Comparison of ENCODE assay signal across 26 cellular contexts in the genomic region with DNA sequence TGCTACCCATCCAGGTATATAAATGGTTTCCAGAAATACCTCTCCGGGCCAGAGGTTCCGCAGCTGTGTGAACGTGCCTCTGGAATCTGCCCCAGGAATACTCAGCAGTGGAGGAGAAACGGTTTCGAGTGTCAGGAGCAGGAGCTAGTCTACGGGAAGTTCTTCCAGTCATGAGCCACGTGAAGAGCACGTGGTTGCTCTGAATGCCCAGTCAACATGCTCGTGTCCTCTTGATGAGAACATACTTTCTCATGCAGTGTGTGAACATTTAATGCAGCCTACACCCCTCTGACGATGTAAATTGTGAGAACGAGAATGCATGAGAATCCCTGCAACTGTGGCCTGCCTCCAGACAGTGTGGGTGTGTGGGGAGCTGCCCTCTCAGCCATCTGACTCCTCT.
DNase-seq lines count a peak whose midpoint lies in the region; ATAC-seq, FAIRE-seq and TF ChIP-seq lines count a peak whose summit lies in the region.
"Had no signal": no experiment of that assay in that cellular context is flagged by ENCODE, and none has a peak within 500 bp of the region (broad histone marks: within the 10 kb centered on the region; RNA-seq: fewer than 3 reads in every experiment).

No MANE protein-coding gene starts in this region.

- DNase-seq in HepG2 (ENCODE audit: low spot score), result no peak
- no peak for DNase-seq in right lobe of liver
- DNase-seq in K562 (ENCODE audit: extremely low read depth in 1 of 4, low spot score in 3 of 4), result no peak
- DNase-seq in transverse colon, result no peak
- DNase-seq: 8988T; ACHN; BE2C; C1 segment of cervical spinal cord; CD4-positive, alpha-beta memory T cell; CD4-positive, CD25-positive, alpha-beta regulatory T cell; CD8-positive, alpha-beta memory T cell; COR-L47; DMS 273 treated with DMSO at 0.1 percent for 48 hours; DMS153; DMS53; DMS79; DND-41; EL; GDM1 had no signal

- H3K4me2 ChIP-seq in HepG2 (ENCODE audit: low read depth, low read length), result no peak overlapping the region
- H3K4me2 ChIP-seq in K562 (ENCODE audit: insufficient read depth, low read length), result no peak overlapping the region
- H3K4me2 ChIP-seq: BLaER1 had no signal

- TF ChIP-seq CTCF in HepG2 (CRISPR knock-in tag; IDR thresholded peaks at IDR 0.05) (no peak), right lobe of liver (IDR thresholded peaks at IDR 0.05) (no peak), K562 (IDR thresholded peaks at IDR 0.05 in 2 of 3, conservative IDR thresholded peaks at IDR 0.05 in 1 of 3; ENCODE audit: insufficient read depth in 2 of 3, low read depth in 1 of 3, low read length in 3 of 3) (no peak), transverse colon (IDR thresholded peaks at IDR 0.05) (no peak)

- in situ Hi-C loops in HepG2 (cut with HindIII; ENCODE audit: extremely low pct_ligation_motif_present, low pct_unique_long_range_greater_than_20kb), result no loop called here
- in situ Hi-C loops in K562 (cut with MboI), result no loop called here
- in situ Hi-C loops in transverse colon (cut with MboI; ENCODE audit: low pct_ligation_motif_present in 1 of 4, low pct_unique_long_range_greater_than_20kb in 1 of 4, low sequenced_read_pairs in 3 of 4), result no loop called here

- H3K9me3 ChIP-seq in HepG2 (ENCODE audit: low read length) (no peaks in the 10 kb centered on the region), right lobe of liver (no peaks in the 10 kb centered on the region), K562 (replicated peaks; ENCODE audit: control insufficient read depth, insufficient read depth, low read depth, low read length) (no peaks in the 10 kb centered on the region), transverse colon (no peaks in the 10 kb centered on the region)
- H3K9me3 ChIP-seq: BE2C, BLaER1 had no signal

- TF ChIP-seq EP300 in HepG2 (IDR thresholded peaks at IDR 0.05; ENCODE audit: low read depth in 2 of 2, low read length in 2 of 2), result no peak
- no peak for TF ChIP-seq EP300 in HepG2 (CRISPR knock-in tag; IDR thresholded peaks at IDR 0.05; ENCODE audit: borderline replicate concordance)
- TF ChIP-seq EP300 in K562 (IDR thresholded peaks at IDR 0.05; ENCODE audit: low read length), result no peak
- TF ChIP-seq EP300 in transverse colon (IDR thresholded peaks at IDR 0.05; ENCODE audit: low read depth), result no peak

- intact Hi-C loops in HepG2 (cut with micrococcal nuclease; ENCODE audit: unreplicated experiment) (no loop called here), right lobe of liver (cut with DNase I) (no loop called here), K562 (cut with micrococcal nuclease) (no loop called here), transverse colon (cut with DNase I; ENCODE audit: low total_unique reads) (no loop called here)

- no peaks in the 10 kb centered on the region for H4K20me1 ChIP-seq in HepG2 (ENCODE audit: insufficient read depth, low read length)
- no peaks in the 10 kb centered on the region for H4K20me1 ChIP-seq in K562 (replicated peaks; ENCODE audit: control insufficient read depth, insufficient read depth, low read length)
- H4K20me1 ChIP-seq: BLaER1 had no signal

- TF ChIP-seq POLR2A in HepG2 (IDR thresholded peaks at IDR 0.05; ENCODE audit: insufficient read depth in 1 of 2, low read depth in 2 of 2, low read length in 2 of 2) (no peak), right lobe of liver (IDR thresholded peaks at IDR 0.05) (no peak), K562 (conservative IDR thresholded peaks at IDR 0.05) (no peak), transverse colon (IDR thresholded peaks at IDR 0.05) (no peak)

- POLR2A ChIA-PET in HepG2 (lab: Yijun Ruan, JAX) (no interaction called here), K562 (lab: Yijun Ruan, JAX) (interaction anchor here (1.1 kb wide), 1 partner anchor 10 kb away, joined by 3 read pairs; no protein-coding TSS in a partner anchor)

- H3K79me2 ChIP-seq in HepG2 (ENCODE audit: insufficient read depth, low read length) (no peaks in the 10 kb centered on the region), K562 (ENCODE audit: control insufficient read depth, insufficient read depth, low read length) (no peaks in the 10 kb centered on the region)

- H3K9ac ChIP-seq in HepG2 (ENCODE audit: insufficient read depth, low read depth, low read length) (no peak overlapping the region), K562 (ENCODE audit: insufficient read depth in 1 of 2, low read depth in 2 of 2, low read length in 2 of 2) (no peak overlapping the region)
- H3K9ac ChIP-seq: BLaER1 had no signal

- BruUV-seq in HepG2 (replicated peaks; lab: Mats Ljungman, UMichigan) (no TSS peak), K562 (replicated peaks; lab: Mats Ljungman, UMichigan) (no TSS peak)

- FAIRE-seq in HepG2 (lab: Jason Lieb, UNC) (no peak), K562 (lab: Jason Lieb, UNC) (no peak)
- FAIRE-seq: A204.1, GM12878, GM12892, GM18507, GM19239 had no signal

- H3K36me3 ChIP-seq in HepG2 (replicated peaks in 1 of 2; ENCODE audit: control insufficient read depth in 1 of 2, insufficient read depth in 2 of 2, low read length in 2 of 2) (no peaks in the 10 kb centered on the region), right lobe of liver (no peaks in the 10 kb centered on the region), K562 (ENCODE audit: control insufficient read depth, insufficient read depth, low read length) (no peaks in the 10 kb centered on the region), transverse colon (no peaks in the 10 kb centered on the region)
- H3K36me3 ChIP-seq: BE2C, BLaER1 had no signal

- CTCF ChIA-PET in HepG2 (lab: Yijun Ruan, JAX; ENCODE audit: low intra/inter-chr PET ratio, low total read pairs), result no interaction called here
- CTCF ChIA-PET in K562 (lab: Yijun Ruan, JAX; ENCODE audit: low intra/inter-chr PET ratio), result no interaction called here

- H3K4me1 ChIP-seq in HepG2 (ENCODE audit: insufficient read depth, low read length) (no peaks in the 10 kb centered on the region), right lobe of liver (no peaks in the 10 kb centered on the region), K562 (replicated peaks in 1 of 2; ENCODE audit: control insufficient read depth in 2 of 2, insufficient read depth in 2 of 2, low read length in 2 of 2) (no peaks in the 10 kb centered on the region), transverse colon (no peaks in the 10 kb centered on the region)
- H3K4me1 ChIP-seq: BE2C had no signal

- H3K9me1 ChIP-seq in K562 (ENCODE audit: control insufficient read depth, insufficient read depth, low read length), result no peaks in the 10 kb centered on the region

- H3K27me3 ChIP-seq in HepG2 (ENCODE audit: control insufficient read depth in 1 of 2, insufficient read depth in 2 of 2, low read length in 2 of 2) (peaks cover 5 to 50% of the 10 kb centered on the region in 2 experiments; a peak in 4 of 5 replicates), right lobe of liver (no peaks in the 10 kb centered on the region), K562 (ENCODE audit: control insufficient read depth in 2 of 2, insufficient read depth in 2 of 2, low read length in 2 of 2) (peaks cover 35 to 49% of the 10 kb centered on the region in 2 experiments), transverse colon (no peaks in the 10 kb centered on the region)
- H3K27me3 ChIP-seq: BLaER1 had no signal

- H3K27ac ChIP-seq in HepG2 (ENCODE audit: extremely low read length, insufficient read depth, low read length), result no peak overlapping the region
- H3K27ac ChIP-seq in right lobe of liver, result no peak overlapping the region
- no peak overlapping the region for H3K27ac ChIP-seq in K562 (ENCODE audit: extremely low read depth, low read depth, low read length)
- H3K27ac ChIP-seq in transverse colon, result no peak overlapping the region
- H3K27ac ChIP-seq: BLaER1 had no signal

- H2AFZ ChIP-seq in HepG2 (ENCODE audit: low read length), result no peak overlapping the region
- no peak overlapping the region for H2AFZ ChIP-seq in K562 (ENCODE audit: low read depth, low read length)

- no peak for TF ChIP-seq RAD21 in HepG2 (CRISPR knock-in tag; IDR thresholded peaks at IDR 0.05)
- TF ChIP-seq RAD21 in K562 (CRISPR knock-in tag; conservative IDR thresholded peaks at IDR 0.05 in 1 of 2, IDR thresholded peaks at IDR 0.05 in 1 of 2), result no peak

- ATAC-seq in HepG2 (no peak), right lobe of liver (no peak), K562 (no peak), GM21390 (IDR thresholded peaks at IDR 0.05; ENCODE audit: unreplicated experiment) (no peak)
- ATAC-seq: GM12878 had no signal

- 36% methylated on average over 7 of the region's 11 CpGs for WGBS in HepG2 (ENCODE audit: low lambda C conversion rate)
- whole genome bisulfite sequencing in right lobe of liver (ENCODE audit: insufficient coverage, low coverage, low lambda C conversion rate, missing lambda C conversion rate), result 95% methylated on average over 4 of the region's 11 CpGs
- under 1% methylated on average over 11 of the region's 11 CpGs for WGBS in K562 (ENCODE audit: insufficient coverage, low coverage, missing lambda C conversion rate)
- WGBS in transverse colon (ENCODE audit: low coverage in 1 of 2), 2 donors, result 85 to 86% methylated on average over 4 to 11 of the region's 11 CpGs

- H3K4me3 ChIP-seq in HepG2 (replicated peaks in 1 of 3; ENCODE audit: insufficient read depth in 1 of 3, low read depth in 2 of 3, low read length in 3 of 3) (no peak overlapping the region), right lobe of liver (no peak overlapping the region), K562 (no peak overlapping the region), transverse colon (no peak overlapping the region)
- H3K4me3 ChIP-seq: BLaER1, GM12878 had no signal

TF ChIP-seq in K562, 482 proteins besides CTCF, POLR2A, EP300 and RAD21 (continues in another document):
- TF ChIP-seq KAT8 (IDR thresholded peaks at IDR 0.05; ENCODE audit: low read depth) (no peak), NR2F6 (CRISPR knock-in tag; IDR thresholded peaks at IDR 0.05) (no peak)
- TF ChIP-seq, protein P1, sequence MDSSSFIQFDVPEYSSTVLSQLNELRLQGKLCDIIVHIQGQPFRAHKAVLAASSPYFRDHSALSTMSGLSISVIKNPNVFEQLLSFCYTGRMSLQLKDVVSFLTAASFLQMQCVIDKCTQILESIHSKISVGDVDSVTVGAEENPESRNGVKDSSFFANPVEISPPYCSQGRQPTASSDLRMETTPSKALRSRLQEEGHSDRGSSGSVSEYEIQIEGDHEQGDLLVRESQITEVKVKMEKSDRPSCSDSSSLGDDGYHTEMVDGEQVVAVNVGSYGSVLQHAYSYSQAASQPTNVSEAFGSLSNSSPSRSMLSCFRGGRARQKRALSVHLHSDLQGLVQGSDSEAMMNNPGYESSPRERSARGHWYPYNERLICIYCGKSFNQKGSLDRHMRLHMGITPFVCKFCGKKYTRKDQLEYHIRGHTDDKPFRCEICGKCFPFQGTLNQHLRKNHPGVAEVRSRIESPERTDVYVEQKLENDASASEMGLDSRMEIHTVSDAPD (CRISPR knock-in tag; IDR thresholded peaks at IDR 0.05), result no peak
- TF ChIP-seq, protein P2, sequence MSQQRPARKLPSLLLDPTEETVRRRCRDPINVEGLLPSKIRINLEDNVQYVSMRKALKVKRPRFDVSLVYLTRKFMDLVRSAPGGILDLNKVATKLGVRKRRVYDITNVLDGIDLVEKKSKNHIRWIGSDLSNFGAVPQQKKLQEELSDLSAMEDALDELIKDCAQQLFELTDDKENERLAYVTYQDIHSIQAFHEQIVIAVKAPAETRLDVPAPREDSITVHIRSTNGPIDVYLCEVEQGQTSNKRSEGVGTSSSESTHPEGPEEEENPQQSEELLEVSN (IDR thresholded peaks at IDR 0.05; ENCODE audit: borderline replicate concordance in 1 of 2, extremely low read depth in 1 of 2, insufficient read depth in 1 of 2, insufficient read length in 1 of 2, low read depth in 1 of 2, low read length in 1 of 2, poor library complexity in 1 of 2, severe bottlenecking in 1 of 2), result peak in 1 of 2 experiments; percentile 18

Comparison
In these comparisons a context has a peak if more than half of its experiments do, and no peak if none do; other contexts are left out.
1. Of the 241 proteins assayed by ChIP-seq in both HepG2 and K562: peak only in HepG2: MNT; only in K562: none; in both: none; in neither: 240.